7 cellular contexts compared by ENCODE assay signal in the genomic region with DNA sequence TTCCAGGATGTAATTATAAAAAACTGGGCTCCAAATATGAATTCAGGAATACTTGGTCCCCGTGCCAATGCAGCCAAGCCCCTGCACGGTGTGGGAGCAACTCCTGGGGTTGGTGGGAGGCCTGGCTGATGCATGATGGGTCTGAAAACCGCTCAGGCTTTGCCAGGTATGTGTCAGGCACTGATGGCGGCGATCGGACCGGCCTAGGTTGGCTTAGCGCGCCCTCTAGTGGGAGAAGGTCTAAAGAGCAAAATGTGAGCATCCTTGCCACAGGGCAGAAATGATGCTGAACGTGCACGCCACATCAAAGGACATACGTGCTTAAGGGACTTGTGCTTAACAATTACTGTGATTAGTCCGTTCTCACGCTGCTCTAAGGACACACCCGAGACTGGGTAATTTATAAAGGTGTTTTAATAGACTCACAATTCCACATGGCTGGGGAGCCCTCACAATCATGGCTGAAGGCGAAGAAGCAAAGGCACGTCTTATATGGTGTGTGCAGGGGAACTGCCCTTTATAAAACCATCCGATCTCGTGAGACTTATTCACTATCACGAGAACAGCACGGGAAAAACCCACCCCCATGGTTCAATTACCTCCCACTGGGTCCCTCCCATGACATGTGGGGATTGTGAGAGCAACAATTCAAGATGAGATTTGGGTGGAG.
DNase-seq lines count a peak whose midpoint lies in the region; ATAC-seq, FAIRE-seq and TF ChIP-seq lines count a peak whose summit lies in the region.
"Not testable (repeated sequence)": the region's sequence is repeated elsewhere in the genome, so short reads cannot be mapped to it uniquely, and the experiment has no call there.

No MANE protein-coding gene starts in this region.

- not testable (repeated sequence) for H3K79me2 ChIP-seq in OCI-LY7 (ENCODE audit: insufficient read depth, low read depth, low read length)

- BruUV-seq in OCI-LY7 (replicated peaks; lab: Mats Ljungman, UMichigan): not testable (repeated sequence)

- not testable (repeated sequence) for H3K27ac ChIP-seq in OCI-LY7 (ENCODE audit: low read depth, low read length, poor library complexity, severe bottlenecking); foreskin keratinocyte

- not testable (repeated sequence) for H2AFZ ChIP-seq in OCI-LY7 (ENCODE audit: low read length)

- not testable (repeated sequence) for H4K20me1 ChIP-seq in OCI-LY7 (ENCODE audit: insufficient read depth, low read length)

- not testable (repeated sequence) for H3K9me3 ChIP-seq in OCI-LY7 (ENCODE audit: low read length)

- H3K36me3 Mint-ChIP-seq in activated naive CD8-positive, alpha-beta T cell treated with anti-CD3 and anti-CD28 coated beads, Interleukin-2, amount 10 ng/mL, durations not matched to agents 7 days and 5 days; nephron progenitor cell (ENCODE audit: low read depth): not testable (repeated sequence)

- not testable (repeated sequence) for DNase-seq in GM18507 (ENCODE audit: extremely low spot score, insufficient read length, low read depth); OCI-LY7 (ENCODE audit: low spot score); foreskin keratinocyte; nephron progenitor cell
- peak; percentile 91 to 93 for DNase-seq in activated CD4-positive, alpha-beta T cell treated with anti-CD3 and anti-CD28 coated beads, Interleukin-2, amount 50 U/mL, for 48 hours
- peak; percentile 60 for DNase-seq in activated naive CD8-positive, alpha-beta T cell treated with anti-CD3 and anti-CD28 coated beads, Interleukin-2, amount 10 ng/mL, durations not matched to agents 7 days and 5 days
- peak; percentile 8 to 81 (median 69) for DNase-seq in stimulated activated CD4-positive, alpha-beta T cell treated with anti-CD3 and anti-CD28 coated beads, TNF-alpha, amount 100 ng/mL, for 48 hours (ENCODE audit: low read depth in 3 of 3)

- H3K36me3 ChIP-seq in OCI-LY7 (ENCODE audit: insufficient read depth, low read length): not testable (repeated sequence)

- not testable (repeated sequence) for H3K27me3 ChIP-seq in foreskin keratinocyte

- POLR2A ChIA-PET in OCI-LY7 (lab: Charles Lee); activated naive CD8-positive, alpha-beta T cell treated with anti-CD3 and anti-CD28 coated beads, Interleukin-2, amount 10 ng/mL, durations not matched to agents 7 days and 5 days (lab: Charles Lee): not testable (repeated sequence)

- H3K4me3 ChIP-seq in OCI-LY7 (ENCODE audit: low read depth, low read length, poor library complexity, severe bottlenecking): not testable (repeated sequence)

- not testable (repeated sequence) for H3K4me3 Mint-ChIP-seq in activated naive CD8-positive, alpha-beta T cell treated with anti-CD3 and anti-CD28 coated beads, Interleukin-2, amount 10 ng/mL, durations not matched to agents 7 days and 5 days; nephron progenitor cell

- H3K9me3 Mint-ChIP-seq in activated naive CD8-positive, alpha-beta T cell treated with anti-CD3 and anti-CD28 coated beads, Interleukin-2, amount 10 ng/mL, durations not matched to agents 7 days and 5 days; nephron progenitor cell: not testable (repeated sequence)

- H3K9me2 ChIP-seq in OCI-LY7 (ENCODE audit: insufficient read depth, low read length): not testable (repeated sequence)

- ATAC-seq in activated naive CD8-positive, alpha-beta T cell treated with anti-CD3 and anti-CD28 coated beads, Interleukin-2, amount 10 ng/mL, durations not matched to agents 7 days and 5 days (ENCODE audit: low read depth): peak; percentile 88
- peak; percentile 74 for ATAC-seq in foreskin keratinocyte

- intact Hi-C loops in OCI-LY7 (cut with micrococcal nuclease; ENCODE audit: unreplicated experiment): not testable (repeated sequence)

- TF ChIP-seq CTCF in OCI-LY7 (conservative IDR thresholded peaks at IDR 0.05; ENCODE audit: low read length) (peak; percentile 45), foreskin keratinocyte (conservative IDR thresholded peaks at IDR 0.05) (peak; percentile 22), nephron progenitor cell (IDR thresholded peaks at IDR 0.05) (peak; percentile 10)

- peaks cover 14% of the 10 kb centered on the region for H3K27me3 Mint-ChIP-seq in activated naive CD8-positive, alpha-beta T cell treated with anti-CD3 and anti-CD28 coated beads, Interleukin-2, amount 10 ng/mL, durations not matched to agents 7 days and 5 days
- not testable (repeated sequence) for H3K27me3 Mint-ChIP-seq in nephron progenitor cell (ENCODE audit: low read depth, poor library complexity)

- H3K4me1 ChIP-seq in OCI-LY7 (ENCODE audit: insufficient read depth, low read length, poor library complexity, severe bottlenecking); foreskin keratinocyte: not testable (repeated sequence)

- CTCF ChIA-PET in OCI-LY7 (lab: Charles Lee; ENCODE audit: unreplicated experiment): not testable (repeated sequence)

- not testable (repeated sequence) for H3K27ac Mint-ChIP-seq in activated naive CD8-positive, alpha-beta T cell treated with anti-CD3 and anti-CD28 coated beads, Interleukin-2, amount 10 ng/mL, durations not matched to agents 7 days and 5 days; nephron progenitor cell

- peak; percentile 84 for FAIRE-seq in GM18507 (lab: Jason Lieb, UNC)

- H3K4me2 ChIP-seq in OCI-LY7 (ENCODE audit: low read length): not testable (repeated sequence)

- H3K4me1 Mint-ChIP-seq in activated naive CD8-positive, alpha-beta T cell treated with anti-CD3 and anti-CD28 coated beads, Interleukin-2, amount 10 ng/mL, durations not matched to agents 7 days and 5 days; nephron progenitor cell: not testable (repeated sequence)
